In the genomic region with DNA sequence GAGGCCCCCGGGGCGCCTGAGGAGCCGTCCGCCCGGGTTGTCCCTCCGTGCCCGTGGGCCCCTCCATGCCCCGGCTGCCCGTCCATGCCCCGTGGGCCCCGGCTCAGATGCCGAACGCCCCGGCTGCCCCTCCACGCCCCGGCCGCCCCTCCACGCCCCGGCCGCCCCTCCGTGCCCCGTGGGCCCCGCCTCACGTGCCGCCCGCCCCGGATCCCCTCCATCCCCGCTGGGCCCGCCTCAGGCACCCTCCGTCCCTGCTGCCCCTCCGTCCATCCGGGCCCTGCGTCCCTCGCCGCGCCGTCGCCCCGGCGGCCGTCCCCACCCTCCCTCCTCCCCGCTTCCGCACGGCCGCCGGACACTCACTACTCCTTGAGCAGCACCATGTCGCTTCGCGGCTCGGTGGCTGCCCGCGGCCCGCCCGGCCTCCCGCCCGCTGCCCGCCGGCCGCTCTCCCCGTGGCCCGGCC, we compare ENCODE assay signal across 8 cellular contexts. TPM values are rescaled to one million over a fixed set of nuclear protein-coding genes. Genes with fewer than 3 reads are reported as not detected.
DNase-seq lines count a peak whose midpoint lies in the region; ATAC-seq, FAIRE-seq and TF ChIP-seq lines count a peak whose summit lies in the region.

No MANE protein-coding gene starts in this region.

- H2AFZ ChIP-seq in PC-3 (ENCODE audit: low read length) (no peak overlapping the region), endothelial cell of umbilical vein (ENCODE audit: low read depth, low read length) (peak overlapping the region; percentile 26)

- H3K27me3 Mint-ChIP-seq in natural killer cell treated with Interleukin-12 subunit alpha and Interleukin-12 subunit beta and Interleukin-15 and Interleukin-18, amount 100 ng/mL, for 72 hours: no peaks in the 10 kb centered on the region

- H3K27ac ChIP-seq in PC-3 (ENCODE audit: low read length) (no peak overlapping the region), endothelial cell of umbilical vein (ENCODE audit: insufficient read depth, low read depth, low read length) (peak overlapping the region; percentile 58)

- TF ChIP-seq POLR2A in endothelial cell of umbilical vein (IDR thresholded peaks at IDR 0.05; ENCODE audit: low read depth, low read length): no peak

- no peak overlapping the region for H3K27ac Mint-ChIP-seq in natural killer cell treated with Interleukin-12 subunit alpha and Interleukin-12 subunit beta and Interleukin-15 and Interleukin-18, amount 100 ng/mL, for 72 hours

- no peaks in the 10 kb centered on the region for H3K9me1 ChIP-seq in endothelial cell of umbilical vein (replicated peaks; ENCODE audit: control insufficient read depth, extremely low read depth, insufficient read depth, low read length)

- POLR2A ChIA-PET in PC-3 (lab: Charles Lee; ENCODE audit: unreplicated experiment): no interaction called here
- POLR2A ChIA-PET in endothelial cell of umbilical vein (lab: Charles Lee): interaction anchor here (0.7 kb wide), 1 partner anchor 154 kb away, joined by 4 read pairs; no protein-coding TSS in a partner anchor

- H3K36me3 Mint-ChIP-seq in natural killer cell treated with Interleukin-12 subunit alpha and Interleukin-12 subunit beta and Interleukin-15 and Interleukin-18, amount 100 ng/mL, for 72 hours: no peaks in the 10 kb centered on the region

- DNase-seq in activated CD4-positive, CD25-positive, alpha-beta regulatory T cell treated with anti-CD3 and anti-CD28 coated beads, Interleukin-2, amount 50 U/mL, for 72 hours: no peak
- DNase-seq in PC-3 (no peak), endothelial cell of umbilical vein (ENCODE audit: low read depth, low spot score) (peak; percentile 23), NCI-H1436 (lab: John Stamatoyannopoulos, UW) (no peak), RCC 7860 (ENCODE audit: low spot score) (no peak)
- DNase-seq in natural killer cell treated with Interleukin-12 subunit alpha and Interleukin-12 subunit beta and Interleukin-15 and Interleukin-18, amount 100 ng/mL, for 72 hours (ENCODE audit: low spot score): no peak

- FAIRE-seq in endothelial cell of umbilical vein (lab: Jason Lieb, UNC) (no peak), RCC 7860 (lab: Jason Lieb, UNC) (no peak)

- TF ChIP-seq CTCF in PC-3 (conservative IDR thresholded peaks at IDR 0.05; ENCODE audit: low read depth, low read length) (no peak), endothelial cell of umbilical vein (IDR thresholded peaks at IDR 0.05; ENCODE audit: extremely low read depth in 1 of 2, insufficient read depth in 1 of 2, low read depth in 1 of 2, low read length in 2 of 2) (no peak)

- H3K27me3 ChIP-seq in PC-3 (ENCODE audit: low read length): no peaks in the 10 kb centered on the region
- H3K27me3 ChIP-seq in endothelial cell of umbilical vein (ENCODE audit: control insufficient read depth in 2 of 2, insufficient read depth in 2 of 2, low read length in 2 of 2): no peaks in the 10 kb centered on the region

- peaks cover 16% of the 10 kb centered on the region; the same call in 1 of the 2 replicates for H4K20me1 ChIP-seq in PC-3 (ENCODE audit: low read length)
- peaks cover 4% of the 10 kb centered on the region for H4K20me1 ChIP-seq in endothelial cell of umbilical vein (replicated peaks; ENCODE audit: control insufficient read depth, extremely low read depth, insufficient read depth, low read length)

- H3F3A ChIP-seq in PC-3 (ENCODE audit: low read length, unreplicated experiment): no peaks in the 10 kb centered on the region

- H3K9ac ChIP-seq in PC-3 (ENCODE audit: low read length): peak overlapping the region; percentile 79
- peak overlapping the region; percentile 69 for H3K9ac ChIP-seq in endothelial cell of umbilical vein (replicated peaks; ENCODE audit: extremely low read depth, insufficient read depth, low read length)

- dilution Hi-C loops in endothelial cell of umbilical vein (cut with MboI; ENCODE audit: extremely low pct_ligation_motif_present, low sequenced_read_pairs): no loop called here

- no TSS peak for BruUV-seq in PC-3 (replicated peaks; lab: Mats Ljungman, UMichigan)
- BruUV-seq in endothelial cell of umbilical vein (replicated peaks; lab: Mats Ljungman, UMichigan): no TSS peak

- peak; percentile 16 to 18 for ATAC-seq in activated CD4-positive, CD25-positive, alpha-beta regulatory T cell treated with anti-CD3 and anti-CD28 coated beads, Interleukin-2, amount 50 U/mL, for 24 hours
- ATAC-seq in HG02642 (IDR thresholded peaks at IDR 0.05; ENCODE audit: poor library complexity, unreplicated experiment) (peak; percentile 40), PC-3 (peak; percentile 56)
- ATAC-seq in natural killer cell treated with Interleukin-12 subunit alpha and Interleukin-12 subunit beta and Interleukin-15 and Interleukin-18, amount 100 ng/mL, for 72 hours: peak; percentile 70 to 78

- H3K4me1 ChIP-seq in PC-3 (ENCODE audit: insufficient read depth, low read length) (peaks cover 17% of the 10 kb centered on the region), endothelial cell of umbilical vein (ENCODE audit: control insufficient read depth, extremely low read depth, insufficient read depth, low read length) (peaks cover 33% of the 10 kb centered on the region)

- H3K9me2 ChIP-seq in PC-3 (replicated peaks; ENCODE audit: low read length): no peaks in the 10 kb centered on the region

- no peaks in the 10 kb centered on the region for H3K36me3 ChIP-seq in PC-3 (ENCODE audit: low read depth, low read length)
- no peaks in the 10 kb centered on the region for H3K36me3 ChIP-seq in endothelial cell of umbilical vein (ENCODE audit: control insufficient read depth in 2 of 2, extremely low read depth in 1 of 2, insufficient read depth in 2 of 2, low read length in 2 of 2)

- H3K4me3 ChIP-seq in PC-3 (ENCODE audit: low read length) (peak overlapping the region; percentile 82), endothelial cell of umbilical vein (replicated peaks in 1 of 3; ENCODE audit: insufficient read depth in 1 of 3, low read depth in 1 of 3, low read length in 3 of 3) (peak overlapping the region; percentile 55 to 83 (median 69))

- no peaks in the 10 kb centered on the region for H3K9me3 ChIP-seq in PC-3 (ENCODE audit: low read length)
- no peaks in the 10 kb centered on the region for H3K9me3 ChIP-seq in endothelial cell of umbilical vein (replicated peaks; ENCODE audit: control insufficient read depth, insufficient read depth, low read length)

- intact Hi-C loops in PC-3 (cut with micrococcal nuclease) (no loop called here), endothelial cell of umbilical vein (cut with micrococcal nuclease) (loop anchor here (5.0 to 10.0 kb wide), 2 partner anchors 153 to 295 kb away; a partner anchor contains a TSS)

- H3K79me2 ChIP-seq in PC-3 (ENCODE audit: low read length) (peaks cover 47% of the 10 kb centered on the region), endothelial cell of umbilical vein (ENCODE audit: control insufficient read depth, insufficient read depth, low read length) (peaks cover 47% of the 10 kb centered on the region)

- H3K4me2 ChIP-seq in PC-3 (ENCODE audit: low read length): peak overlapping the region; percentile 94
- peak overlapping the region; percentile 76 for H3K4me2 ChIP-seq in endothelial cell of umbilical vein (ENCODE audit: insufficient read depth, low read length)

- peak overlapping the region; percentile 87 for H3K4me3 Mint-ChIP-seq in natural killer cell treated with Interleukin-12 subunit alpha and Interleukin-12 subunit beta and Interleukin-15 and Interleukin-18, amount 100 ng/mL, for 72 hours

- peaks cover 26 to 30% of the 10 kb centered on the region in 2 donors for H3K4me1 Mint-ChIP-seq in natural killer cell treated with Interleukin-12 subunit alpha and Interleukin-12 subunit beta and Interleukin-15 and Interleukin-18, amount 100 ng/mL, for 72 hours (ENCODE audit: low read depth in 2 of 2)

- no peaks in the 10 kb centered on the region for H3K9me3 Mint-ChIP-seq in natural killer cell treated with Interleukin-12 subunit alpha and Interleukin-12 subunit beta and Interleukin-15 and Interleukin-18, amount 100 ng/mL, for 72 hours

- CTCF ChIA-PET in PC-3 (lab: Charles Lee): no interaction called here
- CTCF ChIA-PET in endothelial cell of umbilical vein (lab: Charles Lee): interaction anchor here (1.0 to 3.0 kb wide), 6 partner anchors 12 to 302 kb away, joined by 3 to 20 read pairs (median 6); a partner anchor contains a TSS

TF ChIP-seq in endothelial cell of umbilical vein, 7 proteins besides CTCF, POLR2A, EP300 and RAD21 (continues in another document):
- no peak for TF ChIP-seq MYC (IDR thresholded peaks at IDR 0.05; ENCODE audit: low read depth, low read length)
- TF ChIP-seq, protein P1, sequence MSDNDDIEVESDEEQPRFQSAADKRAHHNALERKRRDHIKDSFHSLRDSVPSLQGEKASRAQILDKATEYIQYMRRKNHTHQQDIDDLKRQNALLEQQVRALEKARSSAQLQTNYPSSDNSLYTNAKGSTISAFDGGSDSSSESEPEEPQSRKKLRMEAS (IDR thresholded peaks at IDR 0.05; ENCODE audit: insufficient read depth, insufficient read length): no peak
- TF ChIP-seq FOS (IDR thresholded peaks at IDR 0.05; ENCODE audit: borderline replicate concordance, insufficient read depth, low read length): no peak
- TF ChIP-seq JUN (IDR thresholded peaks at IDR 0.05; ENCODE audit: borderline replicate concordance, insufficient read depth, insufficient read length, low read depth): no peak

RNA-seq across cellular contexts. Expression of a gene that starts 0.4 kb away (rescaled TPM):
- total RNA-seq in PC-3 (2014; rRNA removed) (31.2 and 31.5 TPM in 2 replicates), endothelial cell of umbilical vein (99.6 and 113 TPM in 2 replicates)
- 50.3 and 57.0 TPM in 2 replicates for polyA plus RNA-seq in endothelial cell of umbilical vein
- polyA plus RNA-seq in endothelial cell of umbilical vein (2011; cell fraction: cytosol; rRNA removed): 58.9 and 67.9 TPM in 2 replicates
- 56.8 and 62.1 TPM in 2 replicates for polyA plus RNA-seq in endothelial cell of umbilical vein (2011; cell fraction: nucleus; rRNA removed)
- polyA plus RNA-seq in endothelial cell of umbilical vein (2012): 80.1 and 106 TPM in 2 replicates
- 48.6 and 60.0 TPM in 2 replicates for polyA minus RNA-seq in endothelial cell of umbilical vein
- 18.6 TPM for polyA minus RNA-seq in endothelial cell of umbilical vein (2011; cell fraction: cytosol; rRNA and poly(A)+ RNA removed)
- polyA minus RNA-seq in endothelial cell of umbilical vein (2011; cell fraction: nucleus; rRNA and poly(A)+ RNA removed): 16.0 and 16.9 TPM in 2 replicates
- 10 to 100 TPM; 68.4 to 78.4 TPM for total RNA-seq in natural killer cell treated with Interleukin-12 subunit alpha and Interleukin-12 subunit beta and Interleukin-15 and Interleukin-18, amount 100 ng/mL, for 72 hours

RNA-seq across cellular contexts. Expression of a gene that starts 45.8 kb away (rescaled TPM):
- 46.4 and 52.6 TPM in 2 replicates for total RNA-seq in PC-3 (2014; rRNA removed)
- 41.3 and 44.2 TPM in 2 replicates for total RNA-seq in endothelial cell of umbilical vein
- polyA plus RNA-seq in endothelial cell of umbilical vein: 53.8 and 54.1 TPM in 2 replicates
- polyA plus RNA-seq in endothelial cell of umbilical vein (2011; cell fraction: cytosol; rRNA removed): 30.0 and 33.1 TPM in 2 replicates
- polyA plus RNA-seq in endothelial cell of umbilical vein (2011; cell fraction: nucleus; rRNA removed): 49.9 and 59.3 TPM in 2 replicates
- 31.5 and 37.8 TPM in 2 replicates for polyA plus RNA-seq in endothelial cell of umbilical vein (2012)
- 74.5 and 93.9 TPM in 2 replicates for polyA minus RNA-seq in endothelial cell of umbilical vein
- 28.6 TPM for polyA minus RNA-seq in endothelial cell of umbilical vein (2011; cell fraction: cytosol; rRNA and poly(A)+ RNA removed)
- polyA minus RNA-seq in endothelial cell of umbilical vein (2011; cell fraction: nucleus; rRNA and poly(A)+ RNA removed): 34.6 and 44.4 TPM in 2 replicates
- total RNA-seq in natural killer cell treated with Interleukin-12 subunit alpha and Interleukin-12 subunit beta and Interleukin-15 and Interleukin-18, amount 100 ng/mL, for 72 hours: 10 to 100 TPM; 34.9 to 43.8 TPM

Comparison
In these comparisons a context has a peak if more than half of its experiments do, and no peak if none do; other contexts are left out.
1. ATAC-seq: peak in every context shown above with its lines; median percentile 74 in natural killer cell treated with Interleukin-12 subunit alpha and Interleukin-12 subunit beta and Interleukin-15 and Interleukin-18, amount 100 ng/mL, for 72 hours; 56 in PC-3; 40 in HG02642; 17 in activated CD4-positive, CD25-positive, alpha-beta regulatory T cell treated with anti-CD3 and anti-CD28 coated beads, Interleukin-2, amount 50 U/mL, for 24 hours.